ENCODE assay signal across 2 cellular contexts in genomic region chr14:60332046-60332399, GRCh38.
TF ChIP-seq lines count a peak whose summit lies in the region.

No MANE protein-coding gene starts in this region.

TF ChIP-seq in IMR-90, 13 proteins besides CTCF, POLR2A, EP300 and RAD21:
- no peak for TF ChIP-seq RCOR1 (IDR thresholded peaks at IDR 0.05; ENCODE audit: insufficient replicate concordance, low read length)

TF ChIP-seq in GM12878, 131 proteins besides CTCF, POLR2A, EP300 and RAD21:
- TF ChIP-seq POLR2AphosphoS5 (IDR thresholded peaks at IDR 0.05; ENCODE audit: low read length) (no peak), SMARCA5 (IDR thresholded peaks at IDR 0.05) (0 out of 2 replicates have a peak, but pooled peaks have one; percentile 29), ZBTB11 (CRISPR knock-in tag; IDR thresholded peaks at IDR 0.05) (no peak), ZNF384 (IDR thresholded peaks at IDR 0.05; ENCODE audit: borderline replicate concordance, low read depth, low read length) (0 out of 2 replicates have a peak, but pooled peaks have one; percentile 1), NFIC (IDR thresholded peaks at IDR 0.05; ENCODE audit: low read depth, low read length) (0 out of 2 replicates have a peak, but pooled peaks have one; percentile 5), FOXM1 (IDR thresholded peaks at IDR 0.05; ENCODE audit: low read depth, low read length) (no peak)
TF ChIP-seq in GM12878: peak in this region for 3.
